In genomic region chr14:61609143-61609851, GRCh38 we compare ENCODE assay signal across 9 cellular contexts.
DNase-seq lines count a peak whose midpoint lies in the region; ATAC-seq lines count a peak whose summit lies in the region.
"Had no signal": no experiment of that assay in that cellular context is flagged by ENCODE, and none has a peak within 500 bp of the region (broad histone marks: within the 10 kb centered on the region; RNA-seq: fewer than 3 reads in every experiment).

No MANE protein-coding gene starts in this region.

- H3K9ac ChIP-seq in subcutaneous abdominal adipose tissue (ENCODE audit: low read length in 5 of 5): peak overlapping the region in 1 of 5 donors; percentile 5

- H3K4me3 ChIP-seq in iPS DF 6.9 (ENCODE audit: low read length): no peak overlapping the region
- H3K4me3 ChIP-seq in subcutaneous abdominal adipose tissue (ENCODE audit: low read depth in 1 of 5, low read length in 5 of 5): peak overlapping the region in 1 of 5 donors; percentile 0
- H3K4me3 ChIP-seq: PC-9 had no signal

- no peaks in the 10 kb centered on the region for H3K36me3 ChIP-seq in iPS DF 6.9 (ENCODE audit: control insufficient read depth, insufficient read depth, low read length)
- no peaks in the 10 kb centered on the region for H3K36me3 ChIP-seq in subcutaneous abdominal adipose tissue (ENCODE audit: control insufficient read depth in 5 of 5, insufficient read depth in 5 of 5, low read length in 5 of 5)

- H3K27me3 ChIP-seq in iPS DF 6.9 (ENCODE audit: control insufficient read depth, insufficient read depth, low read length): no peaks in the 10 kb centered on the region
- no peaks in the 10 kb centered on the region for H3K27me3 ChIP-seq in subcutaneous abdominal adipose tissue (ENCODE audit: control insufficient read depth in 5 of 5, insufficient read depth in 4 of 5, low read length in 5 of 5)

- peaks cover 9% of the 10 kb centered on the region; the same call in 1 of the 2 replicates for H3K4me1 ChIP-seq in iPS DF 6.9 (ENCODE audit: control insufficient read depth, insufficient read depth, low read length)
- peaks cover 0 to 36% (median 23%) of the 10 kb centered on the region in 5 donors for H3K4me1 ChIP-seq in subcutaneous abdominal adipose tissue (ENCODE audit: control insufficient read depth in 5 of 5, insufficient read depth in 5 of 5, low read length in 5 of 5)

- ATAC-seq in HG02571 (IDR thresholded peaks at IDR 0.05; ENCODE audit: unreplicated experiment) (no peak), HG03097 (IDR thresholded peaks at IDR 0.05; ENCODE audit: low FRiP score, unreplicated experiment) (no peak)

- WGBS in iPS DF 6.9 (ENCODE audit: insufficient coverage, insufficient read length): no CpG with 5 or more reads among the region's 10 CpGs

- H3K27ac ChIP-seq in iPS DF 6.9 (ENCODE audit: low read length) (no peak overlapping the region), subcutaneous abdominal adipose tissue (ENCODE audit: low read depth, low read length) (peak overlapping the region; percentile 59)
- H3K27ac ChIP-seq: PC-9 had no signal

- DNase-seq in NCI-H1092 (lab: John Stamatoyannopoulos, UW) (peak; percentile 65), anterior cingulate cortex (lab: John Stamatoyannopoulos, UW) (peak in 42 of 58 donors; percentile 1 to 66 (median 26)), iPS DF 6.9 (ENCODE audit: low read depth, low spot score) (peak; percentile 57), A172 (ENCODE audit: low spot score) (no peak), Kasumi-1 (lab: John Stamatoyannopoulos, UW) (no peak)

- H3K9me3 ChIP-seq in iPS DF 6.9 (ENCODE audit: control insufficient read depth, insufficient read depth, low read length) (no peaks in the 10 kb centered on the region), subcutaneous abdominal adipose tissue (ENCODE audit: control insufficient read depth in 5 of 5, low read length in 5 of 5) (no peaks in the 10 kb centered on the region)

Comparison
In these comparisons a context has a peak if more than half of its experiments do, and no peak if none do; other contexts are left out.
1. DNase-seq: peak in NCI-H1092 (single experiment), anterior cingulate cortex (42 of 58) and iPS DF 6.9 (single experiment); none in A172 (single experiment) and Kasumi-1 (0 of 2).